In genomic region chr15:88636654-88637053, GRCh38 we compare ENCODE assay signal across 9 cellular contexts. TPM values are rescaled to one million over a fixed set of nuclear protein-coding genes. Genes with fewer than 3 reads are reported as not detected.
DNase-seq lines count a peak whose midpoint lies in the region; ATAC-seq and TF ChIP-seq lines count a peak whose summit lies in the region.
"Had no signal": no experiment of that assay in that cellular context is flagged by ENCODE, and none has a peak within 500 bp of the region (broad histone marks: within the 10 kb centered on the region; RNA-seq: fewer than 3 reads in every experiment).

No MANE protein-coding gene starts in this region.

- H3K27ac ChIP-seq in right cardiac atrium (ENCODE audit: low read length) = peak overlapping the region; percentile 16
- H3K27ac ChIP-seq in lower lobe of right lung = peak overlapping the region; percentile 98

- TF ChIP-seq POLR2A in GM18505 (IDR thresholded peaks at IDR 0.05; ENCODE audit: borderline replicate concordance, extremely low read depth, insufficient read depth, insufficient read length) = no peak

- TF ChIP-seq CTCF in lower lobe of right lung (IDR thresholded peaks at IDR 0.05) = no peak

- H3K36me3 Mint-ChIP-seq in activated naive CD4-positive, alpha-beta T cell treated with anti-CD3 and anti-CD28 coated beads, Interleukin-2, amount 50 U/mL, for 72 hours = peaks cover 17 to 50% of the 10 kb centered on the region in 2 donors

- WGBS in right cardiac atrium = 77% methylated on average over 5 of the region's 5 CpGs

- peak overlapping the region; percentile 93 to 99 for H3K27ac Mint-ChIP-seq in activated naive CD4-positive, alpha-beta T cell treated with anti-CD3 and anti-CD28 coated beads, Interleukin-2, amount 50 U/mL, for 72 hours

- no peak overlapping the region for H3K4me3 ChIP-seq in right cardiac atrium (ENCODE audit: low read length)
- no peak overlapping the region for H3K4me3 ChIP-seq in lower lobe of right lung

- no peak for DNase-seq in right cardiac atrium
- DNase-seq in Right ventricle myocardium superior = no peak
- no peak for DNase-seq in activated naive CD4-positive, alpha-beta T cell treated with anti-CD3 and anti-CD28 coated beads, Interleukin-2, amount 50 U/mL, for 72 hours (ENCODE audit: low spot score in 2 of 2)
- no peak for DNase-seq in lower lobe of right lung
- DNase-seq in NCI-H1092 (lab: John Stamatoyannopoulos, UW) = no peak
- DNase-seq in kidney tubule cell (ENCODE audit: low spot score) = no peak
- DNase-seq in effector CD4-positive, alpha-beta T cell = no peak
- DNase-seq: NCI-H69 had no signal

- H3K4me1 ChIP-seq in right cardiac atrium (ENCODE audit: control insufficient read depth, insufficient read depth, low read length) = peaks cover 5% of the 10 kb centered on the region
- H3K4me1 ChIP-seq in lower lobe of right lung = peaks cover 59% of the 10 kb centered on the region

- H3K9me3 ChIP-seq in right cardiac atrium (ENCODE audit: control insufficient read depth, low read length) (no peaks in the 10 kb centered on the region), lower lobe of right lung (no peaks in the 10 kb centered on the region)

- H3K36me3 ChIP-seq in lower lobe of right lung = peaks cover 20% of the 10 kb centered on the region

- intact Hi-C loops in right cardiac atrium (cut with DNase I) = no loop called here
- intact Hi-C loops in Right ventricle myocardium superior (cut with DNase I) = no loop called here
- intact Hi-C loops in lower lobe of right lung (cut with DNase I) = no loop called here

- no peaks in the 10 kb centered on the region for H3K27me3 ChIP-seq in right cardiac atrium (ENCODE audit: control insufficient read depth, insufficient read depth)
- H3K27me3 ChIP-seq in lower lobe of right lung (ENCODE audit: low read depth) = no peaks in the 10 kb centered on the region

- peaks cover 0 to 3% of the 10 kb centered on the region in 2 donors for H3K9me3 Mint-ChIP-seq in activated naive CD4-positive, alpha-beta T cell treated with anti-CD3 and anti-CD28 coated beads, Interleukin-2, amount 50 U/mL, for 72 hours

- ATAC-seq in right cardiac atrium (no peak), Right ventricle myocardium superior (ENCODE audit: poor library complexity) (no peak), lower lobe of right lung (no peak), GM18505 (IDR thresholded peaks at IDR 0.05; ENCODE audit: unreplicated experiment) (no peak)
- no peak for ATAC-seq in activated naive CD4-positive, alpha-beta T cell treated with anti-CD3 and anti-CD28 coated beads, Interleukin-2, amount 50 U/mL, for 72 hours

RNA-seq across cellular contexts. Expression of gene ISG20, which starts 2.2 kb away (rescaled TPM):
- total RNA-seq in right cardiac atrium (1 to 10 TPM; 3.4 to 5.8 (median 4.7) TPM), Right ventricle myocardium superior (2.5 TPM), lower lobe of right lung (32.0 TPM)
- polyA plus RNA-seq in right cardiac atrium = 5.3 TPM
- total RNA-seq in activated naive CD4-positive, alpha-beta T cell treated with anti-CD3 and anti-CD28 coated beads, Interleukin-2, amount 50 U/mL, for 72 hours = 100 to 1,000 TPM in 1 of 2 donors, 10 to 100 TPM in 1; 53.9 to 118 TPM

RNA-seq across cellular contexts. Expression of gene AEN, which starts 15.5 kb away (rescaled TPM):
- total RNA-seq in right cardiac atrium (1 to 10 TPM; 4.0 to 9.5 (median 6.9) TPM), Right ventricle myocardium superior (10.0 TPM), lower lobe of right lung (23.8 TPM)
- polyA plus RNA-seq in right cardiac atrium = 4.1 TPM
- 100 to 1,000 TPM in 1 of 2 donors, 10 to 100 TPM in 1; 24.2 to 122 TPM for total RNA-seq in activated naive CD4-positive, alpha-beta T cell treated with anti-CD3 and anti-CD28 coated beads, Interleukin-2, amount 50 U/mL, for 72 hours
